In genomic region chr19:3372413-3372812, GRCh38 we compare ENCODE assay signal across 20 cellular contexts. TPM values are rescaled to one million over a fixed set of nuclear protein-coding genes. Genes with fewer than 3 reads are reported as not detected.
DNase-seq lines count a peak whose midpoint lies in the region; ATAC-seq and TF ChIP-seq lines count a peak whose summit lies in the region.
"Had no signal": no experiment of that assay in that cellular context is flagged by ENCODE, and none has a peak within 500 bp of the region (broad histone marks: within the 10 kb centered on the region; RNA-seq: fewer than 3 reads in every experiment).

No MANE protein-coding gene starts in this region.

- H3K9me3 ChIP-seq in body of pancreas = no peaks in the 10 kb centered on the region
- no peaks in the 10 kb centered on the region for H3K9me3 ChIP-seq in osteoblast (ENCODE audit: low read depth, low read length)
- no peaks in the 10 kb centered on the region for H3K9me3 ChIP-seq in thyroid gland

- H3K4me1 Mint-ChIP-seq in natural killer cell = peaks cover 5 to 40% of the 10 kb centered on the region in 2 donors

- H3K4me3 Mint-ChIP-seq in natural killer cell = no peak overlapping the region

- H3K4me3 ChIP-seq in body of pancreas (no peak overlapping the region), osteoblast (ENCODE audit: insufficient read depth, low read length) (no peak overlapping the region), thyroid gland (replicated peaks in 1 of 3) (no peak overlapping the region)

- H3K27ac ChIP-seq in body of pancreas (peak overlapping the region; percentile 47 to 99 (median 95)), osteoblast (ENCODE audit: low read depth, low read length) (no peak overlapping the region), thyroid gland (peak overlapping the region; percentile 56 to 75 (median 60))

- no peak overlapping the region for H2AFZ ChIP-seq in osteoblast (ENCODE audit: low read length)

- peaks cover 0 to 15% of the 10 kb centered on the region in 2 donors for H3K27me3 Mint-ChIP-seq in natural killer cell (ENCODE audit: low read depth in 2 of 2)

- 30 to 34% methylated on average over 11 to 14 of the region's 14 CpGs for WGBS in body of pancreas, 2 donors
- WGBS in thyroid gland, 2 donors = 37 to 68% methylated on average over 9 to 13 of the region's 14 CpGs

- peaks cover 95% of the 10 kb centered on the region for H3K79me2 ChIP-seq in osteoblast (ENCODE audit: insufficient read depth, low read length)

- no peaks in the 10 kb centered on the region for H3K36me3 Mint-ChIP-seq in natural killer cell

- no peak for TF ChIP-seq CTCF in body of pancreas (IDR thresholded peaks at IDR 0.05)
- TF ChIP-seq CTCF in osteoblast (IDR thresholded peaks at IDR 0.05; ENCODE audit: extremely low read depth, low read depth, low read length) = no peak
- TF ChIP-seq CTCF in thyroid gland (IDR thresholded peaks at IDR 0.05) = no peak
- TF ChIP-seq CTCF in natural killer cell (IDR thresholded peaks at IDR 0.05) = no peak

- H3K27ac Mint-ChIP-seq in natural killer cell = no peak overlapping the region

- intact Hi-C loops in body of pancreas (cut with DNase I) = no loop called here
- intact Hi-C loops in thyroid gland (cut with DNase I) = no loop called here
- intact Hi-C loops in natural killer cell (cut with micrococcal nuclease) = no loop called here

- TF ChIP-seq POLR2A in body of pancreas (IDR thresholded peaks at IDR 0.05) = peak in 1 of 3 donors; percentile 10
- TF ChIP-seq POLR2A in thyroid gland (IDR thresholded peaks at IDR 0.05) = no peak

- H3K27me3 ChIP-seq in body of pancreas = no peaks in the 10 kb centered on the region
- H3K27me3 ChIP-seq in osteoblast (ENCODE audit: insufficient read depth, low read length) = no peaks in the 10 kb centered on the region
- H3K27me3 ChIP-seq in thyroid gland = no peaks in the 10 kb centered on the region

- peaks cover 75% of the 10 kb centered on the region for H4K20me1 ChIP-seq in osteoblast (ENCODE audit: insufficient read depth, low read length)

- H3K9me3 Mint-ChIP-seq in natural killer cell = no peaks in the 10 kb centered on the region

- DNase-seq in HuH-7.5 (ENCODE audit: low spot score) = peak; percentile 35
- DNase-seq in body of pancreas = peak in 3 of 4 donors; percentile 52 to 71 (median 62)
- peak; percentile 46 for DNase-seq in osteoblast (ENCODE audit: insufficient read length, low spot score, missing footprints)
- DNase-seq in thyroid gland = peak; percentile 52 to 58
- DNase-seq in midbrain (lab: John Stamatoyannopoulos, UW) = no peak
- no peak for DNase-seq in NCI-H187 treated with DMSO at 0.1 percent for 48 hours (lab: John Stamatoyannopoulos, UW)
- DNase-seq in HCEC 1CT = no peak
- DNase-seq in natural killer cell = no peak
- DNase-seq: activated CD4-positive, alpha-beta T cell treated with anti-CD3 and anti-CD28 coated beads, Interleukin-2, amount 50 U/mL, for 1 hour; activated naive CD4-positive, alpha-beta T cell treated with anti-CD3 and anti-CD28 coated beads, Interleukin-2, amount 50 U/mL, for 16 hours; aorta; central memory CD4-positive, alpha-beta T cell; glutamatergic neuron; Kasumi-1; NCI-H1930; NCI-H2227 treated with DMSO at 0.1 percent for 48 hours; NCI-H748 treated with DMSO at 0.1 percent for 48 hours; substantia nigra; T-helper 9 cell had no signal

- H3K4me2 ChIP-seq in osteoblast (ENCODE audit: insufficient read depth, low read length) = no peak overlapping the region

- peaks cover 94% of the 10 kb centered on the region for H3K4me1 ChIP-seq in body of pancreas
- peaks cover 53% of the 10 kb centered on the region for H3K4me1 ChIP-seq in osteoblast (ENCODE audit: insufficient read depth, low read length)
- H3K4me1 ChIP-seq in thyroid gland = peaks cover 61% of the 10 kb centered on the region in 2 donors

- no peaks in the 10 kb centered on the region for H3K36me3 ChIP-seq in body of pancreas (replicated peaks in 1 of 2; ENCODE audit: insufficient read depth in 1 of 2, low read depth in 2 of 2)
- H3K36me3 ChIP-seq in osteoblast (ENCODE audit: insufficient read depth, low read length) = peaks cover 5% of the 10 kb centered on the region
- no peaks in the 10 kb centered on the region for H3K36me3 ChIP-seq in thyroid gland

- ATAC-seq in body of pancreas (no peak), natural killer cell (no peak)
- ATAC-seq: HCT116 had no signal

RNA-seq across cellular contexts. Expression of gene NFIC, which starts 6.0 kb away (rescaled TPM):
- total RNA-seq in body of pancreas (100 to 1,000 TPM; 178 to 186 TPM), osteoblast (57.2 and 61.2 TPM in 2 replicates), thyroid gland (100 to 1,000 TPM in 3 of 4 donors, 10 to 100 TPM in 1; 76.2 to 183 (median 132) TPM), natural killer cell (10 to 100 TPM; 18.5 to 22.2 (median 20.6) TPM)

Comparison
In these comparisons a context has a peak if more than half of its experiments do, and no peak if none do; other contexts are left out.
1. DNase-seq: peak in HuH-7.5 (single experiment), body of pancreas (3 of 4), osteoblast (single experiment) and thyroid gland (2 of 2); none in midbrain (single experiment), NCI-H187 treated with DMSO at 0.1 percent for 48 hours (single experiment), HCEC 1CT (single experiment) and natural killer cell (single experiment).